ENCODE assay signal across 32 cellular contexts in the genomic region with DNA sequence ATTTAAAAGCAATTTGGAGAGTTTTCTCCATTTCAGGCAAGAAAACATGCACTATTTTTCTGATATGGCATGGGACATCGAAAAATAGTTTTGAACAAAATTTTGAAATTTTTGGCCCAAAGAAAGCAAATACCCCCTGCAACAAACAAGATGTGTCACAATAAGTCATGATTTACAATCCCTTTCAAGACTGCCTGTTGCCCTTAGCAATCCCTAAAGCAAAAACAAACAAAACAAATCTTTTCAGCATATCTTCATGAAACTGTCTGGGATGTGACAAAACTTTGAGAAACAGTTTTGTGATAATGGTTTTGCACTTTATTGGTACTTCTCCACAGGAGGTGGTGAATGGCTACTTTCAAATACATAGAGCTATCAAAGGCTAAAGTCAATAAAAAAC.
"Had no signal": no experiment of that assay in that cellular context is flagged by ENCODE, and none has a peak within 500 bp of the region (broad histone marks: within the 10 kb centered on the region; RNA-seq: fewer than 3 reads in every experiment).

No MANE protein-coding gene starts in this region.

- H3K36me3 Mint-ChIP-seq: activated CD8-positive, alpha-beta memory T cell treated with anti-CD3 and anti-CD28 coated beads, Interleukin-2, amount 10 ng/mL, durations not matched to agents 7 days and 5 days; activated naive CD4-positive, alpha-beta T cell treated with anti-CD3 and anti-CD28 coated beads, Interleukin-2, amount 10 ng/mL, durations not matched to agents 7 days and 5 days; activated naive CD8-positive, alpha-beta T cell treated with anti-CD3 and anti-CD28 coated beads, Interleukin-2, amount 10 ng/mL, durations not matched to agents 7 days and 5 days; brain had no signal

- H3K4me1 Mint-ChIP-seq: activated CD4-positive, alpha-beta memory T cell treated with anti-CD3 and anti-CD28 coated beads, Interleukin-2, amount 10 ng/mL, durations not matched to agents 7 days and 5 days; activated CD4-positive, alpha-beta T cell treated with anti-CD3 and anti-CD28 coated beads for 36 hours; activated CD4-positive, alpha-beta T cell treated with anti-CD3 and anti-CD28 coated beads, Interleukin-2, amount 10 ng/mL, durations not matched to agents 7 days and 5 days; activated CD8-positive, alpha-beta memory T cell treated with anti-CD3 and anti-CD28 coated beads, Interleukin-2, amount 10 ng/mL, durations not matched to agents 7 days and 5 days; activated naive CD4-positive, alpha-beta T cell treated with anti-CD3 and anti-CD28 coated beads, Interleukin-2, amount 10 ng/mL, durations not matched to agents 7 days and 5 days; activated naive CD8-positive, alpha-beta T cell treated with anti-CD3 and anti-CD28 coated beads, Interleukin-2, amount 10 ng/mL, durations not matched to agents 7 days and 5 days; brain; central memory CD8-positive, alpha-beta T cell; T-helper 17 cell had no signal

- H3K27me3 ChIP-seq: ascending aorta, dorsolateral prefrontal cortex, esophagus squamous epithelium, gastroesophageal sphincter, heart right ventricle had no signal

- H3K4me3 Mint-ChIP-seq: activated CD4-positive, alpha-beta memory T cell treated with anti-CD3 and anti-CD28 coated beads, Interleukin-2, amount 10 ng/mL, durations not matched to agents 7 days and 5 days; activated CD4-positive, alpha-beta T cell treated with anti-CD3 and anti-CD28 coated beads for 36 hours; activated CD4-positive, alpha-beta T cell treated with anti-CD3 and anti-CD28 coated beads, Interleukin-2, amount 10 ng/mL, durations not matched to agents 7 days and 5 days; activated CD8-positive, alpha-beta memory T cell treated with anti-CD3 and anti-CD28 coated beads, Interleukin-2, amount 10 ng/mL, durations not matched to agents 7 days and 5 days; activated naive CD4-positive, alpha-beta T cell treated with anti-CD3 and anti-CD28 coated beads, Interleukin-2, amount 10 ng/mL, durations not matched to agents 7 days and 5 days; activated naive CD8-positive, alpha-beta T cell treated with anti-CD3 and anti-CD28 coated beads, Interleukin-2, amount 10 ng/mL, durations not matched to agents 7 days and 5 days; activated T-helper 1 cell treated with anti-CD3 and anti-CD28 coated beads, Interleukin-12 subunit alpha, Interleukin-12 subunit beta, Interleukin-2, Interleukin-4 antibody, amounts not matched to agents 30 ng/mL and 10 ng/mL and 1 ng/mL, durations not matched to agents 14 hours and 24 hours and 36 hours; brain; central memory CD8-positive, alpha-beta T cell; dendritic cell treated with granulocyte-macrophage colony-stimulating factor and Interleukin-4, amounts not matched to agents 40 ng/mL and 50 ng/mL, for 4 days; effector memory CD8-positive, alpha-beta T cell; T-helper 17 cell; T-helper 2 cell treated with Interferon-gamma antibody and Interleukin-4, amounts not matched to agents 5 μg/mL and 100 μg/mL, for 36 hours had no signal

- H3K27me3 Mint-ChIP-seq: activated CD4-positive, alpha-beta memory T cell treated with anti-CD3 and anti-CD28 coated beads, Interleukin-2, amount 10 ng/mL, durations not matched to agents 7 days and 5 days; activated CD4-positive, alpha-beta T cell treated with anti-CD3 and anti-CD28 coated beads for 36 hours; activated CD4-positive, alpha-beta T cell treated with anti-CD3 and anti-CD28 coated beads, Interleukin-2, amount 10 ng/mL, durations not matched to agents 7 days and 5 days; activated CD8-positive, alpha-beta memory T cell treated with anti-CD3 and anti-CD28 coated beads, Interleukin-2, amount 10 ng/mL, durations not matched to agents 7 days and 5 days; activated naive CD4-positive, alpha-beta T cell treated with anti-CD3 and anti-CD28 coated beads, Interleukin-2, amount 10 ng/mL, durations not matched to agents 7 days and 5 days; activated naive CD8-positive, alpha-beta T cell treated with anti-CD3 and anti-CD28 coated beads, Interleukin-2, amount 10 ng/mL, durations not matched to agents 7 days and 5 days; brain; central memory CD8-positive, alpha-beta T cell; dendritic cell treated with granulocyte-macrophage colony-stimulating factor and Interleukin-4, amounts not matched to agents 40 ng/mL and 50 ng/mL, for 4 days; effector memory CD8-positive, alpha-beta T cell; T-helper 17 cell had no signal

- H3K9me3 ChIP-seq: ascending aorta, esophagus squamous epithelium, gastroesophageal sphincter, heart right ventricle had no signal

- H3K4me1 ChIP-seq: ascending aorta, esophagus squamous epithelium, gastroesophageal sphincter, heart right ventricle had no signal

- H3K36me3 ChIP-seq: ascending aorta, esophagus squamous epithelium, gastroesophageal sphincter, heart right ventricle had no signal

- DNase-seq: activated CD4-positive, alpha-beta memory T cell treated with anti-CD3 and anti-CD28 coated beads, Interleukin-2, amount 10 ng/mL, durations not matched to agents 7 days and 5 days; activated CD4-positive, alpha-beta T cell treated with anti-CD3 and anti-CD28 coated beads for 36 hours; activated CD4-positive, alpha-beta T cell treated with anti-CD3 and anti-CD28 coated beads, Interleukin-2, amount 10 ng/mL, durations not matched to agents 7 days and 5 days; activated CD4-positive, alpha-beta T cell treated with anti-CD3 and anti-CD28 coated beads, Interleukin-2, amount 50 U/mL, for 4 hours; activated CD4-positive, CD25-positive, alpha-beta regulatory T cell; activated CD4-positive, CD25-positive, alpha-beta regulatory T cell treated with anti-CD3 and anti-CD28 coated beads, Interleukin-2, amount 50 U/mL, for 72 hours; activated CD8-positive, alpha-beta memory T cell treated with anti-CD3 and anti-CD28 coated beads, Interleukin-2, amount 10 ng/mL, durations not matched to agents 7 days and 5 days; activated CD8-positive, alpha-beta memory T cell treated with anti-CD3 and anti-CD28 coated beads, Interleukin-2, amount 50 U/mL, for 4 hours; activated effector memory CD4-positive, alpha-beta T cell treated with anti-CD3 and anti-CD28 coated beads, Interleukin-2, amount 50 U/mL, for 16 hours; activated naive CD4-positive, alpha-beta T cell; activated naive CD4-positive, alpha-beta T cell treated with anti-CD3 and anti-CD28 coated beads, Interleukin-2, amount 10 ng/mL, durations not matched to agents 7 days and 5 days; activated naive CD8-positive, alpha-beta T cell treated with anti-CD3 and anti-CD28 coated beads, Interleukin-2, amount 10 ng/mL, durations not matched to agents 7 days and 5 days; activated T-cell treated with anti-CD3 and anti-CD28 coated beads, Interleukin-2, amount 50 U/mL, for 1 hour; activated T-cell treated with anti-CD3 and anti-CD28 coated beads, Interleukin-2, amount 50 U/mL, for 48 hours; dorsolateral prefrontal cortex; effector memory CD8-positive, alpha-beta T cell; esophagus squamous epithelium; foreskin melanocyte; heart right ventricle; T-helper 1 cell; T-helper 17 cell had no signal

- H3K27ac ChIP-seq: ascending aorta, coronary artery, dorsolateral prefrontal cortex, epithelial cell of prostate, esophagus squamous epithelium, gastroesophageal sphincter, heart right ventricle had no signal

- H3K4me3 ChIP-seq: ascending aorta, coronary artery, dorsolateral prefrontal cortex, esophagus squamous epithelium, gastroesophageal sphincter, heart right ventricle had no signal

- H3K27ac Mint-ChIP-seq: activated CD4-positive, alpha-beta memory T cell treated with anti-CD3 and anti-CD28 coated beads, Interleukin-2, amount 10 ng/mL, durations not matched to agents 7 days and 5 days; activated CD4-positive, alpha-beta T cell treated with anti-CD3 and anti-CD28 coated beads for 36 hours; activated CD4-positive, alpha-beta T cell treated with anti-CD3 and anti-CD28 coated beads, Interleukin-2, amount 10 ng/mL, durations not matched to agents 7 days and 5 days; activated CD8-positive, alpha-beta memory T cell treated with anti-CD3 and anti-CD28 coated beads, Interleukin-2, amount 10 ng/mL, durations not matched to agents 7 days and 5 days; activated naive CD4-positive, alpha-beta T cell treated with anti-CD3 and anti-CD28 coated beads, Interleukin-2, amount 10 ng/mL, durations not matched to agents 7 days and 5 days; activated naive CD4-positive, alpha-beta T cell treated with anti-CD3 and anti-CD28 coated beads, Interleukin-2, amount 50 U/mL, for 72 hours; activated naive CD8-positive, alpha-beta T cell treated with anti-CD3 and anti-CD28 coated beads, Interleukin-2, amount 10 ng/mL, durations not matched to agents 7 days and 5 days; activated T-helper 1 cell treated with anti-CD3 and anti-CD28 coated beads, Interleukin-12 subunit alpha, Interleukin-12 subunit beta, Interleukin-2, Interleukin-4 antibody, amounts not matched to agents 30 ng/mL and 10 ng/mL and 1 ng/mL, durations not matched to agents 14 hours and 24 hours and 36 hours; activated T-helper 2 cell treated with anti-CD3 and anti-CD28 coated beads, Interferon-gamma antibody, Interleukin-2, Interleukin-4, amounts not matched to agents 10 μg/mL and 5 μg/mL and 100 μg/mL, durations not matched to agents 14 hours and 24 hours and 36 hours; brain; dendritic cell treated with granulocyte-macrophage colony-stimulating factor and Interleukin-4, amounts not matched to agents 40 ng/mL and 50 ng/mL, for 4 days; effector memory CD8-positive, alpha-beta T cell; T-helper 17 cell; T-helper 2 cell treated with Interferon-gamma antibody and Interleukin-4, amounts not matched to agents 5 μg/mL and 100 μg/mL, for 36 hours had no signal
